14 cellular contexts compared by ENCODE assay signal in genomic region chr5:58299266-58299665, GRCh38.
DNase-seq lines count a peak whose midpoint lies in the region; ATAC-seq and TF ChIP-seq lines count a peak whose summit lies in the region.
"Had no signal": no experiment of that assay in that cellular context is flagged by ENCODE, and none has a peak within 500 bp of the region (broad histone marks: within the 10 kb centered on the region; RNA-seq: fewer than 3 reads in every experiment).

No MANE protein-coding gene starts in this region.

- no peak overlapping the region for H2BK5ac ChIP-seq in trophoblast cell (ENCODE audit: low read depth, low read length, poor library complexity)

- no peak overlapping the region for H3K18ac ChIP-seq in trophoblast cell (ENCODE audit: low read length)

- no peaks in the 10 kb centered on the region for H3K9me3 ChIP-seq in trophoblast cell (ENCODE audit: insufficient read depth, low read depth, low read length)
- H3K9me3 ChIP-seq: Caco-2 had no signal

- H3K36me3 ChIP-seq in trophoblast cell (ENCODE audit: control insufficient read depth in 1 of 2, insufficient read depth in 2 of 2, low read length in 2 of 2) = no peaks in the 10 kb centered on the region

- H3K9ac ChIP-seq in trophoblast cell (ENCODE audit: low read length) = no peak overlapping the region

- H3K27me3 ChIP-seq in trophoblast cell (ENCODE audit: insufficient read depth, low read length) = no peaks in the 10 kb centered on the region

- no peak overlapping the region for H4K91ac ChIP-seq in trophoblast cell (ENCODE audit: low read depth, low read length)

- no peaks in the 10 kb centered on the region for H3K4me1 ChIP-seq in trophoblast cell (ENCODE audit: control insufficient read depth in 1 of 2, insufficient read depth in 2 of 2, low read length in 2 of 2)
- H3K4me1 ChIP-seq: Caco-2 had no signal

- H3K27ac ChIP-seq in trophoblast cell (ENCODE audit: low read depth, low read length) = no peak overlapping the region
- H3K27ac ChIP-seq: C4-2B had no signal

- ATAC-seq in SK-N-SH treated with all-trans-retinoic acid at 6 μM for 48 hours (peak; percentile 39; the same call in 1 of the 3 replicates), GM18867 (IDR thresholded peaks at IDR 0.05; ENCODE audit: unreplicated experiment) (no peak)
- ATAC-seq: HepG2 had no signal

- H4K12ac ChIP-seq in trophoblast cell (ENCODE audit: low read depth, low read length) = no peak overlapping the region

- DNase-seq in islet precursor cell (peak; percentile 50), trophoblast cell (peak; percentile 49 to 64), posterior vena cava (ENCODE audit: low spot score) (no peak), GDM1 (lab: John Stamatoyannopoulos, UW) (no peak), NCI-H1694 treated with DMSO at 0.1 percent for 48 hours (lab: John Stamatoyannopoulos, UW) (no peak)
- DNase-seq: ACHN; Caco-2; CD4-positive, alpha-beta T cell; GOT3; H9 had no signal

- no peak overlapping the region for H4K8ac ChIP-seq in trophoblast cell (ENCODE audit: low read depth, low read length)

- H3K23ac ChIP-seq in trophoblast cell (ENCODE audit: low read length) = no peak overlapping the region

- H2AFZ ChIP-seq in trophoblast cell (ENCODE audit: insufficient read depth, low read length, poor library complexity) = no peak overlapping the region

- H3K79me2 ChIP-seq in trophoblast cell (ENCODE audit: control insufficient read depth, insufficient read depth, low read length, poor library complexity) = no peaks in the 10 kb centered on the region

- H3K79me1 ChIP-seq in trophoblast cell (ENCODE audit: low read length) = no peaks in the 10 kb centered on the region

- H2BK120ac ChIP-seq in trophoblast cell (ENCODE audit: insufficient read depth, low read length, poor library complexity) = no peak overlapping the region

- no peak overlapping the region for H2BK12ac ChIP-seq in trophoblast cell (ENCODE audit: low read length)

- no peak overlapping the region for H3K4ac ChIP-seq in trophoblast cell (ENCODE audit: low read depth, low read length)

- intact Hi-C loops in posterior vena cava (cut with DNase I) = no loop called here

- H3K14ac ChIP-seq in trophoblast cell (ENCODE audit: low read length) = no peak overlapping the region

- H3K4me3 ChIP-seq in trophoblast cell (ENCODE audit: low read depth, low read length) = no peak overlapping the region

- no peak overlapping the region for H2AK5ac ChIP-seq in trophoblast cell (ENCODE audit: low read length)

- H3K4me2 ChIP-seq in trophoblast cell (ENCODE audit: low read length) = no peak overlapping the region

TF ChIP-seq in SK-N-SH treated with all-trans-retinoic acid at 6 μM for 48 hours, 23 proteins besides CTCF, POLR2A, EP300 and RAD21:
- TF ChIP-seq ESRRG (CRISPR knock-in tag; IDR thresholded peaks at IDR 0.05) (no peak), GLIS3 (CRISPR knock-in tag; IDR thresholded peaks at IDR 0.05) (no peak), CSRNP3 (CRISPR knock-in tag; IDR thresholded peaks at IDR 0.05) (no peak), ZFP30 (CRISPR knock-in tag; IDR thresholded peaks at IDR 0.05) (no peak), ZC3H10 (CRISPR knock-in tag; IDR thresholded peaks at IDR 0.05) (no peak), PPARA (CRISPR knock-in tag; IDR thresholded peaks at IDR 0.05; ENCODE audit: borderline replicate concordance) (no peak), PATZ1 (CRISPR knock-in tag; IDR thresholded peaks at IDR 0.05; ENCODE audit: borderline replicate concordance) (no peak), ARNTL (CRISPR knock-in tag; IDR thresholded peaks at IDR 0.05; ENCODE audit: borderline replicate concordance, low read depth) (no peak), CSDC2 (CRISPR knock-in tag; IDR thresholded peaks at IDR 0.05) (no peak), POU6F1 (CRISPR knock-in tag; IDR thresholded peaks at IDR 0.05; ENCODE audit: borderline replicate concordance, low read depth) (no peak), ZNF565 (CRISPR knock-in tag; conservative IDR thresholded peaks at IDR 0.05; ENCODE audit: low read depth) (no peak), SNAI2 (CRISPR knock-in tag; IDR thresholded peaks at IDR 0.05) (no peak)

Comparison
In these comparisons a context has a peak if more than half of its experiments do, and no peak if none do; other contexts are left out.
1. DNase-seq: peak in islet precursor cell (single experiment) and trophoblast cell (2 of 2); none in posterior vena cava (single experiment), GDM1 (single experiment) and NCI-H1694 treated with DMSO at 0.1 percent for 48 hours (single experiment).